8 cellular contexts compared by ENCODE assay signal in genomic region chr17:34892864-34893263, GRCh38.
DNase-seq lines count a peak whose midpoint lies in the region; ATAC-seq and TF ChIP-seq lines count a peak whose summit lies in the region.

No MANE protein-coding gene starts in this region.

- H3K27ac ChIP-seq in 22Rv1 = no peak overlapping the region

- intact Hi-C loops in sciatic nerve (cut with DNase I) = no loop called here

- ATAC-seq in effector memory CD8-positive, alpha-beta T cell (replicated peaks) = no peak
- ATAC-seq in sciatic nerve = no peak
- ATAC-seq in HG03108 (IDR thresholded peaks at IDR 0.05; ENCODE audit: unreplicated experiment) = no peak

- no peak overlapping the region for H3K4me3 Mint-ChIP-seq in effector memory CD8-positive, alpha-beta T cell

- peak; percentile 5 for DNase-seq in EH (ENCODE audit: low read depth)
- DNase-seq in NCI-H2171 treated with DMSO at 0.1 percent for 48 hours (lab: John Stamatoyannopoulos, UW) = peak; percentile 60
- DNase-seq in central memory CD4-positive, alpha-beta T cell = peak; percentile 7
- peak; percentile 71 for DNase-seq in retina
- no peak for DNase-seq in effector memory CD8-positive, alpha-beta T cell
- no peak for DNase-seq in sciatic nerve (ENCODE audit: low spot score)

- peaks cover 4% of the 10 kb centered on the region for H3K36me3 Mint-ChIP-seq in effector memory CD8-positive, alpha-beta T cell (ENCODE audit: insufficient read depth)

- no peaks in the 10 kb centered on the region for H3K9me3 Mint-ChIP-seq in effector memory CD8-positive, alpha-beta T cell

- H3K4me1 Mint-ChIP-seq in effector memory CD8-positive, alpha-beta T cell (ENCODE audit: low read depth in 2 of 2) = no peaks in the 10 kb centered on the region

- peaks cover 54 to 90% of the 10 kb centered on the region in 2 donors for H3K27me3 Mint-ChIP-seq in effector memory CD8-positive, alpha-beta T cell

- H3K27ac Mint-ChIP-seq in effector memory CD8-positive, alpha-beta T cell = no peak overlapping the region

- TF ChIP-seq CTCF in 22Rv1 (IDR thresholded peaks at IDR 0.05) = peak; percentile 77

Comparison
In these comparisons a context has a peak if more than half of its experiments do, and no peak if none do; other contexts are left out.
1. DNase-seq: peak in EH (single experiment), NCI-H2171 treated with DMSO at 0.1 percent for 48 hours (single experiment), central memory CD4-positive, alpha-beta T cell (single experiment) and retina (single experiment); none in effector memory CD8-positive, alpha-beta T cell (0 of 3) and sciatic nerve (single experiment).